In the genomic region with DNA sequence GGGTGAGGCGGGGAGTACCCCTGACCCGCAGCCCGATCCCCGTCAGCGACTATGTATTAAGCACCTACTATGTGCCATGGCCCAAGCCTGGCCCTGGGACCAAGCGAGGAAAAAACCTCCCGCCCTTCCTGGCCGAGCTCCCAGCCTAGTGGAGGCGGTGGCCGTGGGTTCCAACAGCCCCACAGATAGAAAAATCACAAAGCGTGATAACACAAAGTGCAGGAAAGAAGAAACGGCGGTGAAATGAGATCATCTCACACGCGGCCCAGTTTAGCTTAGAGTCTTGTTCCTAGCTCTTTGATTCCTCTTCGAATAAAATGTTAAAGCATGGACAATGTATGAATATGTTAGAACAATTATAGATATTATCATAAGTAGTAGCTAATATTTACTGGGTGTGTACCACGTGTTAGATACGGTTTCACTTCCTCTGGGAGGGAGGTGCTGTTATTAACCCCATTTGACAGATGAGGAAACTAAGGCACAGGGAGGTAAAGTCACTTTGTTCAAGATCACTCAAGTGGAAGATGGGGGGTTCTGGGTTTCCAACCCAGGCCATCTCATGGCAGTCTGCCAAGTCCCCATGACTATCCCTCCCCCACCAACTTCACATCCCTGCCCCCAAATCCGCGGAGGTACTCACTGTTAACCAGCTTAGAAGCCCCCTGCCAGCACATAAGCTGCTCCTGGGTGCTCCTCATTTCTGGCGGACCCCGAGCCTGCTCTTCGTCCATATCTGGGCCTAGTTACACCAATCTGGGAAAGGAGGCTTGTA, we compare ENCODE assay signal across 9 cellular contexts. TPM values are rescaled to one million over a fixed set of nuclear protein-coding genes. Genes with fewer than 3 reads are reported as not detected.
A peak's percentile ranks its signal among the peaks of the same experiment; 100 is the strongest.
DNase-seq lines count a peak whose midpoint lies in the region; ATAC-seq and TF ChIP-seq lines count a peak whose summit lies in the region.
"Had no signal": no experiment of that assay in that cellular context is flagged by ENCODE, and none has a peak within 500 bp of the region (broad histone marks: within the 10 kb centered on the region; RNA-seq: fewer than 3 reads in every experiment).

No MANE protein-coding gene starts in this region.

- peaks cover 0 to 13% (median 0%) of the 10 kb centered on the region in 7 donors for H3K9me3 Mint-ChIP-seq in CD14-positive monocyte
- no peaks in the 10 kb centered on the region for H3K9me3 Mint-ChIP-seq in activated CD8-positive, alpha-beta T cell treated with anti-CD3 and anti-CD28 coated beads, Interleukin-2, amount 10 ng/mL, durations not matched to agents 7 days and 5 days (ENCODE audit: insufficient read depth)

- H3K27ac Mint-ChIP-seq in CD14-positive monocyte, result peak overlapping the region in 6 of 7 donors; percentile 62 to 91 (median 78)
- H3K27ac Mint-ChIP-seq in activated CD8-positive, alpha-beta T cell treated with anti-CD3 and anti-CD28 coated beads, Interleukin-2, amount 10 ng/mL, durations not matched to agents 7 days and 5 days, result peak overlapping the region; percentile 81

- no peak overlapping the region for H4K5ac ChIP-seq in mesendoderm (ENCODE audit: low read length)

- no peaks in the 10 kb centered on the region for H3K79me2 ChIP-seq in mesendoderm (ENCODE audit: control insufficient read depth, insufficient read depth, low read length)

- H2AK5ac ChIP-seq in mesendoderm (ENCODE audit: low read length), result no peak overlapping the region

- H3K4me1 ChIP-seq in mesendoderm (ENCODE audit: control insufficient read depth, low read depth, low read length), result peaks cover 4% of the 10 kb centered on the region
- peaks cover 15 to 56% (median 34%) of the 10 kb centered on the region in 4 donors for H3K4me1 ChIP-seq in transverse colon

- peaks cover 31 to 45% (median 32%) of the 10 kb centered on the region in 3 donors for H3K27me3 Mint-ChIP-seq in CD14-positive monocyte (ENCODE audit: low read depth in 3 of 3)
- peaks cover 33% of the 10 kb centered on the region for H3K27me3 Mint-ChIP-seq in activated CD8-positive, alpha-beta T cell treated with anti-CD3 and anti-CD28 coated beads, Interleukin-2, amount 10 ng/mL, durations not matched to agents 7 days and 5 days (ENCODE audit: low read depth)

- peak overlapping the region; percentile 68 for H3K56ac ChIP-seq in mesendoderm (ENCODE audit: low read length)

- peaks cover 51% of the 10 kb centered on the region for H3K4me1 Mint-ChIP-seq in CD14-positive monocyte
- peaks cover 40% of the 10 kb centered on the region for H3K4me1 Mint-ChIP-seq in activated CD8-positive, alpha-beta T cell treated with anti-CD3 and anti-CD28 coated beads, Interleukin-2, amount 10 ng/mL, durations not matched to agents 7 days and 5 days (ENCODE audit: low read depth)

- peak overlapping the region; percentile 71 to 76 for H3K4me3 Mint-ChIP-seq in CD14-positive monocyte
- peak overlapping the region; percentile 77 for H3K4me3 Mint-ChIP-seq in activated CD8-positive, alpha-beta T cell treated with anti-CD3 and anti-CD28 coated beads, Interleukin-2, amount 10 ng/mL, durations not matched to agents 7 days and 5 days

- DNase-seq in CD14-positive monocyte (ENCODE audit: low spot score) (no peak), mesendoderm (no peak), transverse colon (no peak), GM10248 (ENCODE audit: extremely low spot score) (no peak), HPDE6-E6E7 (ENCODE audit: extremely low spot score) (no peak)
- no peak for DNase-seq in activated CD8-positive, alpha-beta T cell treated with anti-CD3 and anti-CD28 coated beads, Interleukin-2, amount 10 ng/mL, durations not matched to agents 7 days and 5 days

- in situ Hi-C loops in transverse colon (cut with MboI; ENCODE audit: low pct_ligation_motif_present in 1 of 4, low pct_unique_long_range_greater_than_20kb in 1 of 4, low sequenced_read_pairs in 3 of 4), result no loop called here

- no peak overlapping the region for H2BK120ac ChIP-seq in mesendoderm (ENCODE audit: low read depth, low read length)

- intact Hi-C loops in CD14-positive monocyte (cut with micrococcal nuclease) (loop anchor here in 1 of 2 donors (5.0 kb wide), 1 partner anchor 125 kb away; the partner anchor contains the start of gene USF2), transverse colon (cut with DNase I; ENCODE audit: low total_unique reads) (no loop called here)

- H3K27ac ChIP-seq in mesendoderm (ENCODE audit: low read depth, low read length), result no peak overlapping the region
- H3K27ac ChIP-seq in transverse colon, result peak overlapping the region in 2 of 4 donors; percentile 22 to 57

- ATAC-seq in HG03159 (IDR thresholded peaks at IDR 0.05; ENCODE audit: unreplicated experiment) (peak; percentile 13), GM21723 (IDR thresholded peaks at IDR 0.05; ENCODE audit: unreplicated experiment) (no peak)
- ATAC-seq in activated CD8-positive, alpha-beta T cell treated with anti-CD3 and anti-CD28 coated beads, Interleukin-2, amount 10 ng/mL, durations not matched to agents 7 days and 5 days, result peak; percentile 18

- H3K36me3 ChIP-seq in mesendoderm (ENCODE audit: control insufficient read depth, insufficient read depth, low read length) (no peaks in the 10 kb centered on the region), transverse colon (no peaks in the 10 kb centered on the region)

- no peak overlapping the region for H3K4ac ChIP-seq in mesendoderm (ENCODE audit: low read depth, low read length)

- TF ChIP-seq POLR2A in transverse colon (IDR thresholded peaks at IDR 0.05), result no peak

- peak overlapping the region; percentile 29 for H3K4me2 ChIP-seq in mesendoderm (ENCODE audit: low read length)

- peak overlapping the region; percentile 16 for H3K9ac ChIP-seq in mesendoderm (ENCODE audit: low read length)

- TF ChIP-seq EP300 in transverse colon (IDR thresholded peaks at IDR 0.05; ENCODE audit: low read depth), result no peak

- H3K27me3 ChIP-seq in mesendoderm (ENCODE audit: insufficient read depth, low read length, poor library complexity) (peaks cover 6% of the 10 kb centered on the region), transverse colon (peaks cover 24% of the 10 kb centered on the region)

- no peak overlapping the region for H3K4me3 ChIP-seq in mesendoderm (ENCODE audit: low read length)
- H3K4me3 ChIP-seq in transverse colon, result peak overlapping the region in 1 of 4 donors; percentile 43

- TF ChIP-seq CTCF in CD14-positive monocyte (IDR thresholded peaks at IDR 0.05) (peak; percentile 30), transverse colon (IDR thresholded peaks at IDR 0.05) (peak in 2 of 5 experiments; percentile 29 to 36), GM10248 (IDR thresholded peaks at IDR 0.05; ENCODE audit: control extremely low read depth, extremely low read depth, low read depth, missing control alignments) (no peak)

- CTCF ChIA-PET in activated CD8-positive, alpha-beta T cell treated with anti-CD3 and anti-CD28 coated beads, Interleukin-2, amount 10 ng/mL, durations not matched to agents 7 days and 5 days (lab: Charles Lee), result interaction anchor here (0.7 to 3.8 kb wide), 34 partner anchors 11 to 326 kb away, joined by 3 to 67 read pairs (median 5); partner anchors contain the start of genes FXYD5, GRAMD1A and USF2
- CTCF ChIA-PET in GM10248 (lab: Yijun Ruan, JAX), result interaction anchor here (0.7 to 2.8 kb wide), 31 partner anchors 9 to 369 kb away, joined by 3 to 24 read pairs (median 5); partner anchors contain the start of genes FXYD5 and USF2

- no peak overlapping the region for H3K23ac ChIP-seq in mesendoderm (ENCODE audit: low read length)

- no CpG with 5 or more reads among the region's 23 CpGs for WGBS in mesendoderm (ENCODE audit: extremely low coverage, insufficient coverage, low lambda C conversion rate)
- WGBS in transverse colon (ENCODE audit: low coverage in 1 of 2), 2 donors, result 18 to 25% methylated on average over 7 to 23 of the region's 23 CpGs

- POLR2A ChIA-PET in activated CD8-positive, alpha-beta T cell treated with anti-CD3 and anti-CD28 coated beads, Interleukin-2, amount 10 ng/mL, durations not matched to agents 7 days and 5 days (lab: Charles Lee), result interaction anchor here (0.7 to 1.3 kb wide), 5 partner anchors 13 to 128 kb away, joined by 3 to 8 read pairs (median 3); partner anchors contain the start of gene FXYD5
- POLR2A ChIA-PET in GM10248 (lab: Yijun Ruan, JAX), result interaction anchor here (0.6 kb wide), 1 partner anchor 323 kb away, joined by 3 read pairs; no protein-coding TSS in a partner anchor

- no peak overlapping the region for H2BK5ac ChIP-seq in mesendoderm (ENCODE audit: low read length)

- no peaks in the 10 kb centered on the region for H3K9me3 ChIP-seq in transverse colon

- H3K18ac ChIP-seq in mesendoderm (ENCODE audit: low read length), result no peak overlapping the region

- no peak overlapping the region for H4K8ac ChIP-seq in mesendoderm (ENCODE audit: low read depth, low read length)

- H3K79me1 ChIP-seq in mesendoderm (ENCODE audit: low read length), result no peaks in the 10 kb centered on the region

- H3K36me3 Mint-ChIP-seq in CD14-positive monocyte, result no peaks in the 10 kb centered on the region
- no peaks in the 10 kb centered on the region for H3K36me3 Mint-ChIP-seq in activated CD8-positive, alpha-beta T cell treated with anti-CD3 and anti-CD28 coated beads, Interleukin-2, amount 10 ng/mL, durations not matched to agents 7 days and 5 days (ENCODE audit: low read depth)

- no peak overlapping the region for H2BK15ac ChIP-seq in mesendoderm (replicated peaks; ENCODE audit: low read depth)

RNA-seq across cellular contexts. Expression of gene FXYD7, which starts 1.2 kb away (rescaled TPM):
- polyA plus RNA-seq in CD14-positive monocyte, result not detected
- 1 to 10 TPM; 4.1 to 5.2 TPM for total RNA-seq in activated CD8-positive, alpha-beta T cell treated with anti-CD3 and anti-CD28 coated beads, Interleukin-2, amount 10 ng/mL, durations not matched to agents 7 days and 5 days
- 3.8 TPM for polyA plus RNA-seq in mesendoderm (2013, experiment 1 of 2)
- 4.5 TPM for polyA plus RNA-seq in mesendoderm (2013, experiment 2 of 2)
- total RNA-seq in transverse colon, result not detected
- total RNA-seq: myocyte had no signal

RNA-seq across cellular contexts. Expression of gene FXYD1, which starts 3.2 kb away (rescaled TPM):
- polyA plus RNA-seq in CD14-positive monocyte, result under 1 TPM in 1 of 2 donors, not detected in 1; 0.74 TPM
- 1 to 10 TPM; 1.3 to 1.4 TPM for total RNA-seq in activated CD8-positive, alpha-beta T cell treated with anti-CD3 and anti-CD28 coated beads, Interleukin-2, amount 10 ng/mL, durations not matched to agents 7 days and 5 days
- 3.2 TPM for polyA plus RNA-seq in mesendoderm (2013, experiment 1 of 2)
- polyA plus RNA-seq in mesendoderm (2013, experiment 2 of 2), result 3.1 TPM
- 10 to 100 TPM in 2 of 4 donors, not detected in 2; 10.6 to 29.2 TPM for total RNA-seq in transverse colon

RNA-seq across cellular contexts. Expression of gene LGI4, which starts 7.0 kb away (rescaled TPM):
- polyA plus RNA-seq in CD14-positive monocyte, result not detected
- total RNA-seq in activated CD8-positive, alpha-beta T cell treated with anti-CD3 and anti-CD28 coated beads, Interleukin-2, amount 10 ng/mL, durations not matched to agents 7 days and 5 days, result under 1 TPM; 0.13 TPM
- 0.34 TPM for polyA plus RNA-seq in mesendoderm (2013, experiment 1 of 2)
- polyA plus RNA-seq in mesendoderm (2013, experiment 2 of 2), result 0.49 TPM
- 10 to 100 TPM in 3 of 4 donors, 1 to 10 TPM in 1; 9.8 to 71.8 (median 25.9) TPM for total RNA-seq in transverse colon

RNA-seq across cellular contexts. Expression of gene FXYD5, which starts 12.7 kb away (rescaled TPM):
- 100 to 1,000 TPM; 204 to 312 TPM for polyA plus RNA-seq in CD14-positive monocyte
- 100 to 1,000 TPM; 338 to 384 TPM for total RNA-seq in activated CD8-positive, alpha-beta T cell treated with anti-CD3 and anti-CD28 coated beads, Interleukin-2, amount 10 ng/mL, durations not matched to agents 7 days and 5 days
- 130 TPM for polyA plus RNA-seq in mesendoderm (2013, experiment 1 of 2)
- polyA plus RNA-seq in mesendoderm (2013, experiment 2 of 2), result 134 TPM
- 10 to 100 TPM in 2 of 4 donors, 1 to 10 TPM in 2; 2.0 to 57.2 (median 15.1) TPM for total RNA-seq in transverse colon

RNA-seq across cellular contexts. Expression of gene FXYD3, which starts 26.2 kb away (rescaled TPM):
- not detected for polyA plus RNA-seq in CD14-positive monocyte
- total RNA-seq in activated CD8-positive, alpha-beta T cell treated with anti-CD3 and anti-CD28 coated beads, Interleukin-2, amount 10 ng/mL, durations not matched to agents 7 days and 5 days, result not detected
- 0.10 TPM for polyA plus RNA-seq in mesendoderm (2013, experiment 1 of 2)
- polyA plus RNA-seq in mesendoderm (2013, experiment 2 of 2), result 0.10 TPM
- 1,000 to 10,000 TPM; 1,678 to 4,641 (median 3,622) TPM for total RNA-seq in transverse colon

Comparison
In these comparisons a context has a peak if more than half of its experiments do, and no peak if none do; other contexts are left out.
1. RNA of gene FXYD7, which starts 1.2 kb away (total RNA-seq): 4.1 to 5.2 TPM in activated CD8-positive, alpha-beta T cell treated with anti-CD3 and anti-CD28 coated beads, Interleukin-2, amount 10 ng/mL, durations not matched to agents 7 days and 5 days; not detected in transverse colon; every median in the first group is over 4 times any median in the second.
2. RNA of gene LGI4, which starts 7.0 kb away (total RNA-seq): 9.8 to 71.8 TPM in transverse colon; 0.13 TPM in activated CD8-positive, alpha-beta T cell treated with anti-CD3 and anti-CD28 coated beads, Interleukin-2, amount 10 ng/mL, durations not matched to agents 7 days and 5 days; every median in the first group is over 4 times any median in the second.